Comparison of ENCODE assay signal across 25 cellular contexts in genomic region chr15:78259232-78259631, GRCh38. TPM values are rescaled to one million over a fixed set of nuclear protein-coding genes. Genes with fewer than 3 reads are reported as not detected.
"Had no signal": no experiment of that assay in that cellular context is flagged by ENCODE, and none has a peak within 500 bp of the region (broad histone marks: within the 10 kb centered on the region; RNA-seq: fewer than 3 reads in every experiment).

No MANE protein-coding gene starts in this region.

- H3K36me3 ChIP-seq: adrenal gland, breast epithelium, transverse colon, uterus had no signal

- H3K9me3 ChIP-seq: adrenal gland, breast epithelium, transverse colon, uterus had no signal

- H3K27ac ChIP-seq: adrenal gland, breast epithelium, coronary artery, foreskin keratinocyte, transverse colon, uterus had no signal

- ATAC-seq: activated T-cell treated with anti-CD3 and anti-CD28 coated beads, Interleukin-2, amount 50 U/mL, for 4 hours; foreskin keratinocyte; left ventricle myocardium superior; natural killer cell had no signal

- DNase-seq: activated CD4-positive, alpha-beta T cell treated with anti-CD3 and anti-CD28 coated beads for 4 hours; activated CD4-positive, alpha-beta T cell treated with anti-CD3 and anti-CD28 coated beads, Interleukin-2, amount 50 U/mL, for 48 hours; activated CD4-positive, CD25-positive, alpha-beta regulatory T cell; activated CD8-positive, alpha-beta memory T cell treated with anti-CD3 and anti-CD28 coated beads, Interleukin-2, amount 50 U/mL, for 48 hours; activated naive CD4-positive, alpha-beta T cell; activated T-cell treated with anti-CD3 and anti-CD28 coated beads, Interleukin-2, amount 50 U/mL, for 4 hours; adrenal gland; cerebellar nuclear complex; foreskin keratinocyte; immature natural killer cell; kidney glomerular epithelial cell; left ventricle myocardium superior; mammary epithelial cell; natural killer cell; stimulated activated CD4-positive, alpha-beta T cell treated with anti-CD3 and anti-CD28 coated beads, Interleukin-1b, Interleukin-23, amount 100 ng/mL, for 48 hours; T1000; transverse colon; uterus had no signal

- FAIRE-seq: astrocyte had no signal

- H3K27me3 ChIP-seq: adrenal gland, breast epithelium, foreskin keratinocyte, transverse colon, uterus had no signal

- H3K4me1 ChIP-seq: breast epithelium, foreskin keratinocyte, uterus had no signal

- H3K4me3 ChIP-seq: adrenal gland, breast epithelium, coronary artery, transverse colon, uterus had no signal

RNA-seq across cellular contexts. Expression of gene DNAJA4, which starts 5.1 kb away (rescaled TPM):
- total RNA-seq: osteocyte had no signal

RNA-seq across cellular contexts. Expression of gene ACSBG1, which starts 24.9 kb away (rescaled TPM):
- total RNA-seq: activated CD8-positive, alpha-beta memory T cell treated with anti-CD3 and anti-CD28 coated beads for 36 hours; activated T-cell treated with anti-CD3 and anti-CD28 coated beads, Interleukin-2, amount 50 U/mL, for 4 hours; astrocyte; fibroblast of lung; foreskin keratinocyte; osteocyte; progenitor cell of endocrine pancreas had no signal
- polyA plus RNA-seq: fibroblast of lung, mammary epithelial cell had no signal
